Comparison of ENCODE assay signal across 8 cellular contexts in the genomic region with DNA sequence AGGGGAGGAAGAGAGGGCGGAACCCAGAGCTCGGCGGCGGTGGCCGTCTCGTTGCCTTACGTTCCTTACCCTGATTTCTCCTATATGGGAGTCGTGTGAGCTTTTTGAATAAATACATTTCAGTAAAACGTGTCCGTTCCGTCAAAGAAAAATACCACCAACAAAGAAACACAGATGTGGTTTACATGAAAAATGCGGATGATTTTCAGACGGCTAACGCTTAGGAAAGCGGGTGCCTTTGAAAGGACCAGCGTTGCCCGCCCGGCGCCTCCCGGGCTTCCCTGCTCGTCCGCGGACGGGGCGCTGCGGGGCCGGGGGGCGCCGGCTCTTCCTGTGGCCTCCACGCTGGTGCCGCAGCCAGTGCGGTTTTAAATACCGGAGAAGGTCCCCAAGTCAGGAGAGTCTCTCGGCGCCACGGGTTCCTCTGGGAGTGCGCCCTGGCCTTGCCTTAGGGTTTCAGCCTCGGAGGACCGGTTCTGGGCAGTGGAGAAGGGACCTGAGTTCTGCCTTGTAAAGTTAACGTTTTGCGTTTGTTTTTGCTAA. TPM values are rescaled to one million over a fixed set of nuclear protein-coding genes. Genes with fewer than 3 reads are reported as not detected.
DNase-seq lines count a peak whose midpoint lies in the region; ATAC-seq and TF ChIP-seq lines count a peak whose summit lies in the region.

No MANE protein-coding gene starts in this region.

- peak; percentile 22 for TF ChIP-seq POLR2A in right lobe of liver (IDR thresholded peaks at IDR 0.05)

- peaks cover 23% of the 10 kb centered on the region for H4K20me1 ChIP-seq in Loucy (ENCODE audit: insufficient read depth, low read length, poor library complexity, severe bottlenecking)

- intact Hi-C loops in right lobe of liver (cut with DNase I): no loop called here

- peak; percentile 46 for ATAC-seq in GM21786 (IDR thresholded peaks at IDR 0.05; ENCODE audit: unreplicated experiment)
- ATAC-seq in right lobe of liver: peak; percentile 5 to 21 (median 14)

- H3K4me2 ChIP-seq in Loucy (ENCODE audit: low read depth, low read length, poor library complexity, severe bottlenecking): peak overlapping the region; percentile 92

- peak overlapping the region; percentile 68 to 91 (median 91) for H3K27ac ChIP-seq in right lobe of liver

- H3K9me2 ChIP-seq in Loucy (replicated peaks; ENCODE audit: low read depth, low read length): no peaks in the 10 kb centered on the region

- H3K4me3 ChIP-seq in Loucy (ENCODE audit: low read length, poor library complexity, severe bottlenecking) (peak overlapping the region; percentile 91), WI38 (ENCODE audit: low read depth, low read length) (peak overlapping the region; percentile 63), right lobe of liver (peak overlapping the region; percentile 61 to 78 (median 66))

- no peaks in the 10 kb centered on the region for H3K27me3 ChIP-seq in Loucy (ENCODE audit: insufficient read depth, low read length, poor library complexity, severe bottlenecking)
- H3K27me3 ChIP-seq in right lobe of liver: no peaks in the 10 kb centered on the region

- peak overlapping the region; percentile 68 for H2AFZ ChIP-seq in Loucy (ENCODE audit: low read length)

- peak overlapping the region; percentile 89 for H3K9ac ChIP-seq in Loucy (ENCODE audit: low read depth, low read length, poor library complexity, severe bottlenecking)

- H3K4me1 ChIP-seq in Loucy (ENCODE audit: insufficient read depth, low read length, poor library complexity, severe bottlenecking) (peaks cover 46% of the 10 kb centered on the region), right lobe of liver (peaks cover 0 to 23% (median 4%) of the 10 kb centered on the region in 4 donors)

- H3K36me3 ChIP-seq in Loucy (ENCODE audit: insufficient read depth, low read length): peaks cover 12% of the 10 kb centered on the region; the same call in 1 of the 2 replicates
- peaks cover 0 to 9% (median 5%) of the 10 kb centered on the region in 4 donors for H3K36me3 ChIP-seq in right lobe of liver

- peak; percentile 78 for DNase-seq in EH (ENCODE audit: low read depth)
- peak; percentile 37 for DNase-seq in dedifferentiated amniotic fluid mesenchymal stem cell (ENCODE audit: extremely low spot score)
- DNase-seq in right lobe of liver: peak; percentile 54 to 64 (median 56)
- DNase-seq in stimulated activated CD4-positive, alpha-beta T cell treated with anti-CD3 and anti-CD28 coated beads, Interleukin-4, amount 100 ng/mL, for 48 hours (ENCODE audit: low read depth in 2 of 2): peak; percentile 16 to 22
- no peak for DNase-seq in central memory CD4-positive, alpha-beta T cell

- no peaks in the 10 kb centered on the region for H3K9me3 ChIP-seq in Loucy (ENCODE audit: insufficient read depth, low read depth, low read length)
- H3K9me3 ChIP-seq in right lobe of liver: no peaks in the 10 kb centered on the region

- under 1% methylated on average over 40 of the region's 41 CpGs for WGBS in right lobe of liver (ENCODE audit: insufficient coverage, low coverage, low lambda C conversion rate, missing lambda C conversion rate)

- no peaks in the 10 kb centered on the region for H3F3A ChIP-seq in Loucy (ENCODE audit: low read depth)

- H3K79me2 ChIP-seq in Loucy (ENCODE audit: insufficient read depth, low read length): peaks cover 38% of the 10 kb centered on the region

- TF ChIP-seq CTCF in Loucy (conservative IDR thresholded peaks at IDR 0.05; ENCODE audit: low read length): no peak
- no peak for TF ChIP-seq CTCF in WI38 (IDR thresholded peaks at IDR 0.05; ENCODE audit: low read depth, low read length)
- TF ChIP-seq CTCF in right lobe of liver (IDR thresholded peaks at IDR 0.05): no peak

RNA-seq across cellular contexts. Expression of a gene that starts 0.8 kb away (rescaled TPM):
- total RNA-seq in right lobe of liver: 10 to 100 TPM; 10.6 to 24.3 (median 14.8) TPM

RNA-seq across cellular contexts. Expression of a gene that starts 32.1 kb away (rescaled TPM):
- 10 to 100 TPM; 10.3 to 17.5 (median 11.5) TPM for total RNA-seq in right lobe of liver

RNA-seq across cellular contexts. Expression of a gene that starts 47.5 kb away (rescaled TPM):
- 10 to 100 TPM; 28.4 to 47.6 (median 35.8) TPM for total RNA-seq in right lobe of liver
